22 cellular contexts compared by ENCODE assay signal in genomic region chr7:1888425-1888824, GRCh38.
"Had no signal": no experiment of that assay in that cellular context is flagged by ENCODE, and none has a peak within 500 bp of the region (broad histone marks: within the 10 kb centered on the region; RNA-seq: fewer than 3 reads in every experiment).

No MANE protein-coding gene starts in this region.

- H3K36me3 ChIP-seq: cardiac muscle cell, upper lobe of right lung had no signal

- H3K4me1 ChIP-seq: upper lobe of right lung had no signal

- H3K9me3 Mint-ChIP-seq: activated naive CD4-positive, alpha-beta T cell treated with anti-CD3 and anti-CD28 coated beads, Interleukin-2, amount 50 U/mL, for 24 hours; activated T-cell treated with anti-CD3 and anti-CD28 coated beads, Interleukin-2, amount 50 U/mL, for 4 hours; nephron; stimulated activated memory B cell treated with anti-CD40 and anti-IgM and Interleukin-4, amounts not matched to agents 10 μg/mL and 1 μg/mL and 100 μg/mL, for 72 hours had no signal

- DNase-seq: activated CD4-positive, alpha-beta T cell treated with anti-CD3 and anti-CD28 coated beads, Interleukin-2, amount 50 U/mL, for 48 hours; activated CD8-positive, alpha-beta memory T cell treated with anti-CD3 and anti-CD28 coated beads, Interleukin-2, amount 50 U/mL, for 48 hours; activated T-cell treated with anti-CD3 and anti-CD28 coated beads, Interleukin-2, amount 50 U/mL, for 4 hours; anterior cingulate cortex; body of pancreas; dermis blood vessel endothelial cell; effector CD8-positive, alpha-beta T cell; foreskin melanocyte; left ventricle myocardium superior; mammary epithelial cell; nucleus accumbens; sigmoid colon; stimulated activated CD4-positive, alpha-beta T cell treated with anti-CD3 and anti-CD28 coated beads, Interleukin-15, amount 100 ng/mL, for 24 hours; T-helper 1 cell; T-helper 9 cell; upper lobe of right lung had no signal

- H3K27me3 Mint-ChIP-seq: activated naive CD4-positive, alpha-beta T cell treated with anti-CD3 and anti-CD28 coated beads, Interleukin-2, amount 50 U/mL, for 24 hours; stimulated activated memory B cell treated with anti-CD40 and anti-IgM and Interleukin-4, amounts not matched to agents 10 μg/mL and 1 μg/mL and 100 μg/mL, for 72 hours had no signal

- ATAC-seq: activated T-cell treated with anti-CD3 and anti-CD28 coated beads, Interleukin-2, amount 50 U/mL, for 4 hours; body of pancreas; esophagus mucosa; left ventricle myocardium superior; stimulated activated memory B cell treated with anti-CD40 and anti-IgM and Interleukin-4, amounts not matched to agents 10 μg/mL and 1 μg/mL and 100 μg/mL, for 72 hours; upper lobe of right lung had no signal

- H3K4me1 Mint-ChIP-seq: nephron had no signal

- H3K4me3 ChIP-seq: body of pancreas, cardiac muscle cell, sigmoid colon, smooth muscle cell, upper lobe of right lung had no signal

- H3K27ac ChIP-seq: body of pancreas, cardiac muscle cell, sigmoid colon, upper lobe of right lung had no signal

- H3K27me3 ChIP-seq: body of pancreas, cardiac muscle cell, sigmoid colon, upper lobe of right lung had no signal

- H3K27ac Mint-ChIP-seq: activated naive CD4-positive, alpha-beta T cell treated with anti-CD3 and anti-CD28 coated beads, Interleukin-2, amount 50 U/mL, for 24 hours; nephron; stimulated activated memory B cell treated with anti-CD40 and anti-IgM and Interleukin-4, amounts not matched to agents 10 μg/mL and 1 μg/mL and 100 μg/mL, for 72 hours had no signal

- H3K9me3 ChIP-seq: body of pancreas, sigmoid colon, upper lobe of right lung had no signal

- H3K4me2 ChIP-seq: smooth muscle cell had no signal

- H3K4me3 Mint-ChIP-seq: activated naive CD4-positive, alpha-beta T cell treated with anti-CD3 and anti-CD28 coated beads, Interleukin-2, amount 50 U/mL, for 24 hours; activated T-cell treated with anti-CD3 and anti-CD28 coated beads, Interleukin-2, amount 50 U/mL, for 4 hours; nephron; stimulated activated memory B cell treated with anti-CD40 and anti-IgM and Interleukin-4, amounts not matched to agents 10 μg/mL and 1 μg/mL and 100 μg/mL, for 72 hours had no signal
